Comparison of ENCODE assay signal across 25 cellular contexts in genomic region chr2:188808921-188809320, GRCh38.
DNase-seq lines count a peak whose midpoint lies in the region; ATAC-seq, FAIRE-seq and TF ChIP-seq lines count a peak whose summit lies in the region.
"Had no signal": no experiment of that assay in that cellular context is flagged by ENCODE, and none has a peak within 500 bp of the region (broad histone marks: within the 10 kb centered on the region; RNA-seq: fewer than 3 reads in every experiment).

No MANE protein-coding gene starts in this region.

- H3K9me3 ChIP-seq in A673 (ENCODE audit: low read depth, low read length, poor library complexity, severe bottlenecking) (no peaks in the 10 kb centered on the region), astrocyte (ENCODE audit: insufficient read depth, low read depth, low read length) (no peaks in the 10 kb centered on the region), hepatocyte (ENCODE audit: low read depth) (no peaks in the 10 kb centered on the region)
- H3K9me3 ChIP-seq: suprapubic skin had no signal

- H3K27ac ChIP-seq in A673 (ENCODE audit: low read depth, low read length, poor library complexity, severe bottlenecking) (no peak overlapping the region), astrocyte (ENCODE audit: low read depth, low read length) (peak overlapping the region; percentile 19), hepatocyte (no peak overlapping the region)
- H3K27ac ChIP-seq: A549, suprapubic skin, WERI-Rb-1 had no signal

- intact Hi-C loops in A673 (cut with micrococcal nuclease; ENCODE audit: unreplicated experiment) = no loop called here

- TF ChIP-seq CTCF in A673 (conservative IDR thresholded peaks at IDR 0.05; ENCODE audit: low read depth, low read length) = no peak
- no peak for TF ChIP-seq CTCF in astrocyte (IDR thresholded peaks at IDR 0.05; ENCODE audit: insufficient read depth, low read depth, low read length)
- no peak for TF ChIP-seq CTCF in hepatocyte (IDR thresholded peaks at IDR 0.05; ENCODE audit: poor library complexity)

- POLR2A ChIA-PET in A673 (lab: Charles Lee; ENCODE audit: low non-redundant PET) = no interaction called here

- peak; percentile 88 for DNase-seq in A673 (ENCODE audit: low spot score)
- DNase-seq in H54 (ENCODE audit: insufficient read length, low spot score) = no peak
- peak; percentile 94 for DNase-seq in astrocyte (ENCODE audit: low read depth)
- peak; percentile 53 for DNase-seq in fibroblast of the conjunctiva (ENCODE audit: low read depth)
- DNase-seq in hepatocyte (ENCODE audit: low spot score) = no peak
- DNase-seq in activated CD4-positive, alpha-beta T cell treated with anti-CD3 and anti-CD28 coated beads for 1 hour = no peak
- DNase-seq in activated CD8-positive, alpha-beta memory T cell treated with anti-CD3 and anti-CD28 coated beads for 24 hours = no peak
- DNase-seq: activated CD4-positive, alpha-beta memory T cell treated with anti-CD3 and anti-CD28 coated beads for 36 hours; activated naive CD4-positive, alpha-beta T cell treated with anti-CD3 and anti-CD28 coated beads, Interleukin-2, amount 10 ng/mL, durations not matched to agents 7 days and 5 days; aorta; Karpas-422; NCI-H1417 treated with DMSO at 0.1 percent for 48 hours; NCI-H2171; NCI-H748 treated with DMSO at 0.1 percent for 48 hours; OCI-M1; SIG-M5; stimulated activated CD4-positive, alpha-beta T cell treated with anti-CD3 and anti-CD28 coated beads, Interleukin-12 subunit alpha, Interleukin-12 subunit beta, amount 100 ng/mL, for 4 hours had no signal

- FAIRE-seq in H54 (lab: Jason Lieb, UNC) = peak; percentile 66
- peak; percentile 65 for FAIRE-seq in astrocyte (lab: Jason Lieb, UNC)
- FAIRE-seq: A549, colon, endometrium had no signal

- H3K4me1 ChIP-seq in A673 (ENCODE audit: insufficient read depth, low read length, poor library complexity, severe bottlenecking) (peaks cover 12% of the 10 kb centered on the region), astrocyte (ENCODE audit: insufficient read depth, low read length) (peaks cover 3% of the 10 kb centered on the region), hepatocyte (ENCODE audit: insufficient read depth) (no peaks in the 10 kb centered on the region)
- H3K4me1 ChIP-seq: A549, suprapubic skin had no signal

- ATAC-seq in GM19324 (IDR thresholded peaks at IDR 0.05; ENCODE audit: low FRiP score, unreplicated experiment) = no peak
- ATAC-seq: A549 had no signal

- no peak overlapping the region for H2AFZ ChIP-seq in astrocyte (ENCODE audit: low read depth, low read length)
- H2AFZ ChIP-seq in hepatocyte = no peak overlapping the region

- no peak for TF ChIP-seq POLR2A in H54 (IDR thresholded peaks at IDR 0.05; ENCODE audit: low read depth, low read length)

- H3K9me2 ChIP-seq in hepatocyte (replicated peaks; ENCODE audit: insufficient read depth) = no peaks in the 10 kb centered on the region

- no peaks in the 10 kb centered on the region for H3K27me3 ChIP-seq in A673 (replicated peaks; ENCODE audit: insufficient read depth, low read depth, low read length, poor library complexity)
- H3K27me3 ChIP-seq in astrocyte (ENCODE audit: insufficient read depth, low read length) = no peaks in the 10 kb centered on the region
- no peaks in the 10 kb centered on the region for H3K27me3 ChIP-seq in hepatocyte
- H3K27me3 ChIP-seq: suprapubic skin had no signal

- no peaks in the 10 kb centered on the region for H4K20me1 ChIP-seq in astrocyte (ENCODE audit: insufficient read depth, low read length)
- no peaks in the 10 kb centered on the region for H4K20me1 ChIP-seq in hepatocyte (ENCODE audit: insufficient read depth, poor library complexity, severe bottlenecking)

- H3K36me3 ChIP-seq in A673 (ENCODE audit: insufficient read depth, low read length, poor library complexity, severe bottlenecking) (no peaks in the 10 kb centered on the region), astrocyte (ENCODE audit: insufficient read depth, low read length) (no peaks in the 10 kb centered on the region), hepatocyte (replicated peaks; ENCODE audit: insufficient read depth, low read depth) (no peaks in the 10 kb centered on the region)
- H3K36me3 ChIP-seq: suprapubic skin, WERI-Rb-1 had no signal

- no peak overlapping the region for H3K4me3 Mint-ChIP-seq in astrocyte (ENCODE audit: unreplicated experiment)
- H3K4me3 Mint-ChIP-seq: activated CD4-positive, alpha-beta memory T cell treated with anti-CD3 and anti-CD28 coated beads for 36 hours; activated naive CD4-positive, alpha-beta T cell treated with anti-CD3 and anti-CD28 coated beads, Interleukin-2, amount 10 ng/mL, durations not matched to agents 7 days and 5 days; neural crest cell; T-helper 1 cell treated with Interleukin-12 subunit alpha and Interleukin-12 subunit beta and Interleukin-4 antibody, amounts not matched to agents 30 μg/mL and 1 μg/mL, for 36 hours had no signal

- H3K27ac Mint-ChIP-seq in astrocyte (ENCODE audit: unreplicated experiment) = no peak overlapping the region
- H3K27ac Mint-ChIP-seq: activated CD4-positive, alpha-beta memory T cell treated with anti-CD3 and anti-CD28 coated beads for 36 hours; activated naive CD4-positive, alpha-beta T cell treated with anti-CD3 and anti-CD28 coated beads, Interleukin-2, amount 10 ng/mL, durations not matched to agents 7 days and 5 days; T-helper 1 cell treated with Interleukin-12 subunit alpha and Interleukin-12 subunit beta and Interleukin-4 antibody, amounts not matched to agents 30 μg/mL and 1 μg/mL, for 36 hours had no signal

- no peaks in the 10 kb centered on the region for H3K36me3 Mint-ChIP-seq in astrocyte (ENCODE audit: low read depth, unreplicated experiment)
- H3K36me3 Mint-ChIP-seq: activated CD4-positive, alpha-beta memory T cell treated with anti-CD3 and anti-CD28 coated beads for 36 hours; activated naive CD4-positive, alpha-beta T cell treated with anti-CD3 and anti-CD28 coated beads, Interleukin-2, amount 10 ng/mL, durations not matched to agents 7 days and 5 days had no signal

- H3K4me1 Mint-ChIP-seq in astrocyte (ENCODE audit: low read depth, unreplicated experiment) = peaks cover 17% of the 10 kb centered on the region
- H3K4me1 Mint-ChIP-seq: activated naive CD4-positive, alpha-beta T cell treated with anti-CD3 and anti-CD28 coated beads, Interleukin-2, amount 10 ng/mL, durations not matched to agents 7 days and 5 days; neural crest cell had no signal

- no peaks in the 10 kb centered on the region for H3K9me3 Mint-ChIP-seq in astrocyte (ENCODE audit: unreplicated experiment)
- H3K9me3 Mint-ChIP-seq: activated CD4-positive, alpha-beta memory T cell treated with anti-CD3 and anti-CD28 coated beads for 36 hours; activated naive CD4-positive, alpha-beta T cell treated with anti-CD3 and anti-CD28 coated beads, Interleukin-2, amount 10 ng/mL, durations not matched to agents 7 days and 5 days had no signal

- H3K4me3 ChIP-seq in A673 (ENCODE audit: low read depth, low read length, poor library complexity, severe bottlenecking) = no peak overlapping the region
- no peak overlapping the region for H3K4me3 ChIP-seq in astrocyte (ENCODE audit: insufficient read depth, low read depth, low read length)
- H3K4me3 ChIP-seq in hepatocyte = no peak overlapping the region
- H3K4me3 ChIP-seq: A549, suprapubic skin had no signal

- no peak overlapping the region for H3K9ac ChIP-seq in astrocyte (ENCODE audit: low read length)

- H3K79me2 ChIP-seq in astrocyte (ENCODE audit: insufficient read depth, low read length) = no peaks in the 10 kb centered on the region
- H3K79me2 ChIP-seq in hepatocyte = no peaks in the 10 kb centered on the region

- CTCF ChIA-PET in A673 (lab: Charles Lee) = no interaction called here

- H3K27me3 Mint-ChIP-seq in astrocyte (ENCODE audit: low read depth, unreplicated experiment) = no peaks in the 10 kb centered on the region
- H3K27me3 Mint-ChIP-seq: activated CD4-positive, alpha-beta memory T cell treated with anti-CD3 and anti-CD28 coated beads for 36 hours; activated naive CD4-positive, alpha-beta T cell treated with anti-CD3 and anti-CD28 coated beads, Interleukin-2, amount 10 ng/mL, durations not matched to agents 7 days and 5 days had no signal

- BruUV-seq in A673 (replicated peaks; lab: Mats Ljungman, UMichigan) = no TSS peak

- H3K4me2 ChIP-seq in astrocyte (ENCODE audit: low read length) (no peak overlapping the region), hepatocyte (no peak overlapping the region)
- H3K4me2 ChIP-seq: A549 had no signal

Comparison
In these comparisons a context has a peak if more than half of its experiments do, and no peak if none do; other contexts are left out.
1. DNase-seq: peak in A673 (single experiment), astrocyte (single experiment) and fibroblast of the conjunctiva (single experiment); none in H54 (single experiment), hepatocyte (single experiment), activated CD4-positive, alpha-beta T cell treated with anti-CD3 and anti-CD28 coated beads for 1 hour (single experiment) and activated CD8-positive, alpha-beta memory T cell treated with anti-CD3 and anti-CD28 coated beads for 24 hours (single experiment).